Comparison of ENCODE assay signal across 24 cellular contexts in the genomic region with DNA sequence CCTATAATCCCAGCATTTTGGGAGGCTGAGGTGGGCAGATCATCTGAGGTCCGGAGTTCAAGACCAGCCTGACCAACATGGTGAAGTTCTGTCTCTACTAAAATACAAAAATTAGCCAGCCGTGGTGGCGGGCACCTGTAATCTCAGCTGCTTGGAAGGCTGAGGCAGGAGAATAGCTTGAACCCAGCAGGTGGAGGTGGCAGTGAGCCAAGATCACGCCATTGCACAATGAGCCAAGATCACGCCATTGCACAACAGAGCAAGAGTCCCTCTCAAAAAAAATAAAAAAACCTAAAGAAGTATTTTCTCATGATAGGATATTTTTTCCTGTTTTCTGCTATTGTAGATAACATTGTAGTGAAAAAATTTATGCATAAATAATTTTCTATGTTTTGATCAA. TPM values are rescaled to one million over a fixed set of nuclear protein-coding genes. Genes with fewer than 3 reads are reported as not detected.
DNase-seq lines count a peak whose midpoint lies in the region; ATAC-seq and TF ChIP-seq lines count a peak whose summit lies in the region.
"Had no signal": no experiment of that assay in that cellular context is flagged by ENCODE, and none has a peak within 500 bp of the region (broad histone marks: within the 10 kb centered on the region; RNA-seq: fewer than 3 reads in every experiment).

No MANE protein-coding gene starts in this region.

- intact Hi-C loops in right lobe of liver (cut with DNase I) = no loop called here

- no peak overlapping the region for H3K4me3 ChIP-seq in choroid plexus epithelial cell (ENCODE audit: low read depth, low read length)
- H3K4me3 ChIP-seq in right lobe of liver = no peak overlapping the region
- H3K4me3 ChIP-seq: Peyer's patch had no signal

- 33% methylated on average over 5 of the region's 5 CpGs for WGBS in right lobe of liver (ENCODE audit: insufficient coverage, low coverage, low lambda C conversion rate, missing lambda C conversion rate)

- in situ Hi-C loops in KBM-7 (cut with MboI; ENCODE audit: low pct_unique_long_range_greater_than_20kb, low sequenced_read_pairs) = no loop called here

- no peak for TF ChIP-seq EP300 in Ishikawa (IDR thresholded peaks at IDR 0.05; ENCODE audit: borderline replicate concordance)

- TF ChIP-seq CTCF in choroid plexus epithelial cell (conservative IDR thresholded peaks at IDR 0.05; ENCODE audit: low read depth, low read length) = no peak
- no peak for TF ChIP-seq CTCF in right lobe of liver (IDR thresholded peaks at IDR 0.05)

- H3K9me3 ChIP-seq in right lobe of liver = no peaks in the 10 kb centered on the region

- no peaks in the 10 kb centered on the region for H3K27me3 ChIP-seq in right lobe of liver
- H3K27me3 ChIP-seq: Peyer's patch had no signal

- peak overlapping the region in 2 of 3 donors; percentile 42 to 61 for H3K27ac ChIP-seq in right lobe of liver
- H3K27ac ChIP-seq: C4-2B, HL-60, Peyer's patch had no signal

- no peak for TF ChIP-seq RAD21 in Ishikawa (IDR thresholded peaks at IDR 0.05; ENCODE audit: low read depth)

- no peak for TF ChIP-seq POLR2A in right lobe of liver (IDR thresholded peaks at IDR 0.05)

- peaks cover 0 to 27% (median 0%) of the 10 kb centered on the region in 4 donors for H3K4me1 ChIP-seq in right lobe of liver
- H3K4me1 ChIP-seq: Peyer's patch had no signal

- DNase-seq in NCI-H69 (lab: John Stamatoyannopoulos, UW) (peak; percentile 10), choroid plexus epithelial cell (ENCODE audit: low read depth) (peak; percentile 32), right lobe of liver (peak; percentile 67 to 83 (median 77)), KBM-7 (no peak), AG08395 (ENCODE audit: low spot score) (no peak), DMS79 treated with DMSO at 0.1 percent for 48 hours (lab: John Stamatoyannopoulos, UW) (no peak)
- DNase-seq: CD8-positive, alpha-beta T cell; DND-41; HCEC 1CT; KG1; MM.1S; NCI-H1092 treated with DMSO at 0.1 percent for 48 hours; NCI-H1436; NCI-H187; NCI-H2081 treated with DMSO at 0.1 percent for 48 hours; NCI-H2171 treated with DMSO at 0.1 percent for 48 hours; NCI-H446; NCI-H524 treated with DMSO at 0.1 percent for 48 hours; OCI-M1; SHP77 treated with DMSO at 0.1 percent for 48 hours had no signal

- ATAC-seq in right lobe of liver = peak; percentile 70 to 87 (median 79)
- ATAC-seq: CD8-positive, alpha-beta T cell had no signal

- H3K36me3 ChIP-seq in right lobe of liver = peaks cover 0 to 4% (median 0%) of the 10 kb centered on the region in 4 donors

TF ChIP-seq in Ishikawa, 13 proteins besides CTCF, POLR2A, EP300 and RAD21:
- TF ChIP-seq ZBTB7A (IDR thresholded peaks at IDR 0.05; ENCODE audit: low read depth) (no peak), CREB1 (IDR thresholded peaks at IDR 0.05; ENCODE audit: low read depth) (no peak), EGR1 (IDR thresholded peaks at IDR 0.05) (no peak), NFIC (IDR thresholded peaks at IDR 0.05) (peak; percentile 68), TEAD4 (IDR thresholded peaks at IDR 0.05) (no peak), TAF1 (IDR thresholded peaks at IDR 0.05; ENCODE audit: low read depth) (no peak), CEBPB (IDR thresholded peaks at IDR 0.05) (peak; percentile 94), YY1 (IDR thresholded peaks at IDR 0.05; ENCODE audit: low read depth) (no peak), TCF12 (IDR thresholded peaks at IDR 0.05; ENCODE audit: low read depth) (no peak)
- TF ChIP-seq, protein P1, sequence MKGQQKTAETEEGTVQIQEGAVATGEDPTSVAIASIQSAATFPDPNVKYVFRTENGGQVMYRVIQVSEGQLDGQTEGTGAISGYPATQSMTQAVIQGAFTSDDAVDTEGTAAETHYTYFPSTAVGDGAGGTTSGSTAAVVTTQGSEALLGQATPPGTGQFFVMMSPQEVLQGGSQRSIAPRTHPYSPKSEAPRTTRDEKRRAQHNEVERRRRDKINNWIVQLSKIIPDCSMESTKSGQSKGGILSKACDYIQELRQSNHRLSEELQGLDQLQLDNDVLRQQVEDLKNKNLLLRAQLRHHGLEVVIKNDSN (IDR thresholded peaks at IDR 0.05) = no peak
- TF ChIP-seq, protein P2, sequence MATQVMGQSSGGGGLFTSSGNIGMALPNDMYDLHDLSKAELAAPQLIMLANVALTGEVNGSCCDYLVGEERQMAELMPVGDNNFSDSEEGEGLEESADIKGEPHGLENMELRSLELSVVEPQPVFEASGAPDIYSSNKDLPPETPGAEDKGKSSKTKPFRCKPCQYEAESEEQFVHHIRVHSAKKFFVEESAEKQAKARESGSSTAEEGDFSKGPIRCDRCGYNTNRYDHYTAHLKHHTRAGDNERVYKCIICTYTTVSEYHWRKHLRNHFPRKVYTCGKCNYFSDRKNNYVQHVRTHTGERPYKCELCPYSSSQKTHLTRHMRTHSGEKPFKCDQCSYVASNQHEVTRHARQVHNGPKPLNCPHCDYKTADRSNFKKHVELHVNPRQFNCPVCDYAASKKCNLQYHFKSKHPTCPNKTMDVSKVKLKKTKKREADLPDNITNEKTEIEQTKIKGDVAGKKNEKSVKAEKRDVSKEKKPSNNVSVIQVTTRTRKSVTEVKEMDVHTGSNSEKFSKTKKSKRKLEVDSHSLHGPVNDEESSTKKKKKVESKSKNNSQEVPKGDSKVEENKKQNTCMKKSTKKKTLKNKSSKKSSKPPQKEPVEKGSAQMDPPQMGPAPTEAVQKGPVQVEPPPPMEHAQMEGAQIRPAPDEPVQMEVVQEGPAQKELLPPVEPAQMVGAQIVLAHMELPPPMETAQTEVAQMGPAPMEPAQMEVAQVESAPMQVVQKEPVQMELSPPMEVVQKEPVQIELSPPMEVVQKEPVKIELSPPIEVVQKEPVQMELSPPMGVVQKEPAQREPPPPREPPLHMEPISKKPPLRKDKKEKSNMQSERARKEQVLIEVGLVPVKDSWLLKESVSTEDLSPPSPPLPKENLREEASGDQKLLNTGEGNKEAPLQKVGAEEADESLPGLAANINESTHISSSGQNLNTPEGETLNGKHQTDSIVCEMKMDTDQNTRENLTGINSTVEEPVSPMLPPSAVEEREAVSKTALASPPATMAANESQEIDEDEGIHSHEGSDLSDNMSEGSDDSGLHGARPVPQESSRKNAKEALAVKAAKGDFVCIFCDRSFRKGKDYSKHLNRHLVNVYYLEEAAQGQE (IDR thresholded peaks at IDR 0.05; ENCODE audit: low read depth) = no peak
- TF ChIP-seq, protein P3, sequence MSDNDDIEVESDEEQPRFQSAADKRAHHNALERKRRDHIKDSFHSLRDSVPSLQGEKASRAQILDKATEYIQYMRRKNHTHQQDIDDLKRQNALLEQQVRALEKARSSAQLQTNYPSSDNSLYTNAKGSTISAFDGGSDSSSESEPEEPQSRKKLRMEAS (IDR thresholded peaks at IDR 0.05) = no peak
TF ChIP-seq in Ishikawa: peak in this region for 2.

RNA-seq across cellular contexts. Expression of a gene that starts 13.3 kb away (rescaled TPM):
- total RNA-seq in right lobe of liver = 10 to 100 TPM in 4 of 6 experiments, 1 to 10 TPM in 2; 7.9 to 17.6 (median 11.8) TPM

RNA-seq across cellular contexts. Expression of a gene that starts 54.6 kb away (rescaled TPM):
- 100 to 1,000 TPM; 111 to 185 (median 151) TPM for total RNA-seq in right lobe of liver

Comparison
In these comparisons a context has a peak if more than half of its experiments do, and no peak if none do; other contexts are left out.
1. DNase-seq: peak in NCI-H69 (single experiment), choroid plexus epithelial cell (single experiment) and right lobe of liver (3 of 3); none in KBM-7 (single experiment), AG08395 (single experiment) and DMS79 treated with DMSO at 0.1 percent for 48 hours (single experiment).